Comparison of ENCODE assay signal across 8 cellular contexts in the genomic region with DNA sequence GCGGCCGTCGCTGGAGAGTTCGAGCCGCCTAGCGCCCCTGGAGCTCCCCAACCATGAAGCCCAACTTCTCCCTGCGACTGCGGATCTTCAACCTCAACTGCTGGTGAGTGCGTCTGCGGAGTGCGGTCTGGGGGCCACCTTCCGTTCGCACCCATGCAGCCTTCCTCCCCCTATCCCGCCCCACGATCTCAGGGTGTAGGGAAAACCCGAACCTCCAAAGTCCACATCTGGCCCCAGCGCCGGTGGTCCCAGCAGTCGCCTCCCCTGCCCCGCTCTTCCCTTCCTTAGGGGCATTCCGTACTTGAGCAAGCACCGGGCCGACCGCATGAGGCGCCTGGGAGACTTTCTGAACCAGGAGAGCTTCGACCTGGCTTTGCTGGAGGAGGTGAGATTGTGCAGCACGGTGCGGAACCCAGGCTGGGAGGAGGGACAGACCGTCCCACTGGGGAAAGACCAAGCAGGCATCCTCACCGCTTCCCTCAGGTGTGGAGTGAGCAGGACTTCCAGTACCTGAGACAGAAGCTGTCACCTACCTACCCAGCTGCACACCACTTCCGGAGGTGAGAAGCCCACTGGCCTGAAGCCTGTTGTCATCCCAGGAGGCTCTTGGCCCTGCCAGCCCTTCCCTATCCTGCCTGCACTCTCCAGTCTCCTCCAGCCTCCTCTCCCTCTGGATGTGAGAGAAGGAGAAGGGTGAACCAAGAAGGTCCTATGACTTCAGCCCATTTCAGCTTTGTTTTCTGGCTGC. TPM values are rescaled to one million over a fixed set of nuclear protein-coding genes. Genes with fewer than 3 reads are reported as not detected.
DNase-seq lines count a peak whose midpoint lies in the region; ATAC-seq and TF ChIP-seq lines count a peak whose summit lies in the region.

No MANE protein-coding gene starts in this region.

- DNase-seq in activated CD4-positive, alpha-beta T cell treated with anti-CD3 and anti-CD28 coated beads for 4 hours: peak; percentile 39 to 49
- no peak for DNase-seq in activated CD4-positive, alpha-beta T cell treated with anti-CD3 and anti-CD28 coated beads for 1 hour
- DNase-seq in NCI-H146 treated with DMSO at 0.1 percent for 48 hours (lab: John Stamatoyannopoulos, UW; ENCODE audit: unreplicated experiment): peak; percentile 55
- DNase-seq in activated CD8-positive, alpha-beta T cell treated with anti-CD3 and anti-CD28 coated beads for 36 hours: peak; percentile 56
- DNase-seq in epithelial cell of esophagus (ENCODE audit: low read depth): peak; percentile 67
- DNase-seq in myocyte (ENCODE audit: low read depth): peak; percentile 44
- DNase-seq in ureter (ENCODE audit: low spot score): no peak

- peaks cover 22% of the 10 kb centered on the region for H3K36me3 Mint-ChIP-seq in activated CD8-positive, alpha-beta T cell treated with anti-CD3 and anti-CD28 coated beads for 36 hours (ENCODE audit: low read depth)

- peak overlapping the region; percentile 78 for H3K4me3 ChIP-seq in epithelial cell of esophagus (ENCODE audit: low read length)

- no peaks in the 10 kb centered on the region for H3K27me3 Mint-ChIP-seq in activated CD8-positive, alpha-beta T cell treated with anti-CD3 and anti-CD28 coated beads for 36 hours

- H3K4me1 Mint-ChIP-seq in activated CD8-positive, alpha-beta T cell treated with anti-CD3 and anti-CD28 coated beads for 36 hours (ENCODE audit: low read depth): peaks cover 26% of the 10 kb centered on the region

- peak; percentile 10 for ATAC-seq in HG02759 (IDR thresholded peaks at IDR 0.05; ENCODE audit: unreplicated experiment)
- peak; percentile 13 for ATAC-seq in activated CD8-positive, alpha-beta T cell treated with anti-CD3 and anti-CD28 coated beads for 36 hours

- H3K9me3 Mint-ChIP-seq in activated CD8-positive, alpha-beta T cell treated with anti-CD3 and anti-CD28 coated beads for 36 hours: no peaks in the 10 kb centered on the region

- CTCF ChIA-PET in activated CD8-positive, alpha-beta T cell treated with anti-CD3 and anti-CD28 coated beads for 36 hours (lab: Charles Lee): interaction anchor here (0.6 to 3.3 kb wide), 13 partner anchors 9 to 806 kb away, joined by 3 to 27 read pairs (median 5); a partner anchor contains a TSS

- intact Hi-C loops in activated CD8-positive, alpha-beta T cell treated with anti-CD3 and anti-CD28 coated beads for 36 hours (cut with micrococcal nuclease): loop anchor here (2.0 to 5.0 kb wide), 2 partner anchors 14 to 41 kb away; a partner anchor contains a TSS

- POLR2A ChIA-PET in activated CD8-positive, alpha-beta T cell treated with anti-CD3 and anti-CD28 coated beads for 36 hours (lab: Charles Lee): interaction anchor here (0.8 to 8.9 kb wide), 11 partner anchors 9 to 346 kb away, joined by 3 to 119 read pairs (median 4); a partner anchor contains a TSS

- H3K27ac Mint-ChIP-seq in activated CD8-positive, alpha-beta T cell treated with anti-CD3 and anti-CD28 coated beads for 36 hours: peak overlapping the region; percentile 89

- TF ChIP-seq CTCF in activated CD8-positive, alpha-beta T cell treated with anti-CD3 and anti-CD28 coated beads for 36 hours (IDR thresholded peaks at IDR 0.05): peak; percentile 33
- TF ChIP-seq CTCF in epithelial cell of esophagus (IDR thresholded peaks at IDR 0.05; ENCODE audit: insufficient read depth, low read depth, low read length, missing control alignments): peak; percentile 36

- peak overlapping the region; percentile 92 for H3K4me3 Mint-ChIP-seq in activated CD8-positive, alpha-beta T cell treated with anti-CD3 and anti-CD28 coated beads for 36 hours

RNA-seq across cellular contexts. Expression of a gene that starts 0.7 kb away (rescaled TPM):
- total RNA-seq in activated CD8-positive, alpha-beta T cell treated with anti-CD3 and anti-CD28 coated beads for 36 hours: 1 to 10 TPM; 8.7 to 9.6 TPM
- total RNA-seq in myocyte (4.6 and 5.3 TPM in 2 replicates), ureter (15.3 TPM)
- 6.1 TPM for polyA plus RNA-seq in myocyte (2012)

RNA-seq across cellular contexts. Expression of a gene that starts 0.8 kb away (rescaled TPM):
- under 1 TPM; 0.27 to 0.38 TPM for total RNA-seq in activated CD8-positive, alpha-beta T cell treated with anti-CD3 and anti-CD28 coated beads for 36 hours
- total RNA-seq in myocyte (4.8 and 6.2 TPM in 2 replicates), ureter (2.9 TPM)
- 2.4 TPM for polyA plus RNA-seq in myocyte (2012)

RNA-seq across cellular contexts. Expression of a gene that starts 14.3 kb away (rescaled TPM):
- total RNA-seq in activated CD8-positive, alpha-beta T cell treated with anti-CD3 and anti-CD28 coated beads for 36 hours: 10 to 100 TPM; 17.7 TPM
- total RNA-seq in myocyte: 170 and 187 TPM in 2 replicates
- polyA plus RNA-seq in myocyte (2012): 59.8 TPM
- total RNA-seq in ureter: 54.4 TPM

RNA-seq across cellular contexts. Expression of a gene that starts 41.8 kb away (rescaled TPM):
- 10 to 100 TPM; 10.5 to 11.8 TPM for total RNA-seq in activated CD8-positive, alpha-beta T cell treated with anti-CD3 and anti-CD28 coated beads for 36 hours
- total RNA-seq in myocyte: 9.6 and 9.8 TPM in 2 replicates
- polyA plus RNA-seq in myocyte (2012): 2.8 TPM
- 13.3 TPM for total RNA-seq in ureter

RNA-seq across cellular contexts. Expression of a gene that starts 59.0 kb away (rescaled TPM):
- 100 to 1,000 TPM; 144 to 146 TPM for total RNA-seq in activated CD8-positive, alpha-beta T cell treated with anti-CD3 and anti-CD28 coated beads for 36 hours
- total RNA-seq in myocyte (161 and 175 TPM in 2 replicates), ureter (306 TPM)
- 79.9 TPM for polyA plus RNA-seq in myocyte (2012)

Comparison
In these comparisons a context has a peak if more than half of its experiments do, and no peak if none do; other contexts are left out.
1. DNase-seq: peak in activated CD4-positive, alpha-beta T cell treated with anti-CD3 and anti-CD28 coated beads for 4 hours (2 of 2), NCI-H146 treated with DMSO at 0.1 percent for 48 hours (single experiment), activated CD8-positive, alpha-beta T cell treated with anti-CD3 and anti-CD28 coated beads for 36 hours (single experiment), epithelial cell of esophagus (single experiment) and myocyte (single experiment); none in activated CD4-positive, alpha-beta T cell treated with anti-CD3 and anti-CD28 coated beads for 1 hour (single experiment) and ureter (single experiment).